In the genomic region with DNA sequence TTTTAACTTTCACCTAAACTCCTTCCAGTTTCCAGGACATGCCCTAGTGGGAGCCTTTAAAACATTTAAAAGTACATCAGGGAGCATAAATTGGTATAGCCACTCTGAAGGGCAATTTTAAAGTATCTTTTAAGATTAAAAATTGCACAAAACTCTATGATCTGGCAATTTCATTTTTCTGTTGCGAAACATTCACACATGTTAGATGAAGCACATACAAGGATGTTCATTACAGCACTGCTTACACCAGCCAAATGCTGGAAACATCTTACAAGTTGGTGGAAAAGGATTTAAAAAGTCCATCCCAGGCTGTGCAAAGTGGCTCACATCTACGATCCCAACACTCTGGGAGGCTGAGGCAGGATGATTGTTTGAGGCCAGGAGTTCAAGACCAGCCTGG, we compare ENCODE assay signal across 1 cellular context.
TF ChIP-seq lines count a peak whose summit lies in the region.

No MANE protein-coding gene starts in this region.

TF ChIP-seq in WTC11, 78 proteins besides CTCF, POLR2A, EP300 and RAD21 (continued from another document):
- TF ChIP-seq, protein P1, sequence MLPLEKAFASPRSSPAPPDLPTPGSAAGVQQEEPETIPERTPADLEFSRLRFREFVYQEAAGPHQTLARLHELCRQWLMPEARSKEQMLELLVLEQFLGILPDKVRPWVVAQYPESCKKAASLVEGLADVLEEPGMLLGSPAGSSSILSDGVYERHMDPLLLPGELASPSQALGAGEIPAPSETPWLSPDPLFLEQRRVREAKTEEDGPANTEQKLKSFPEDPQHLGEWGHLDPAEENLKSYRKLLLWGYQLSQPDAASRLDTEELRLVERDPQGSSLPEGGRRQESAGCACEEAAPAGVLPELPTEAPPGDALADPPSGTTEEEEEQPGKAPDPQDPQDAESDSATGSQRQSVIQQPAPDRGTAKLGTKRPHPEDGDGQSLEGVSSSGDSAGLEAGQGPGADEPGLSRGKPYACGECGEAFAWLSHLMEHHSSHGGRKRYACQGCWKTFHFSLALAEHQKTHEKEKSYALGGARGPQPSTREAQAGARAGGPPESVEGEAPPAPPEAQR (CRISPR knock-in tag; IDR thresholded peaks at IDR 0.05), result no peak
